Comparison of ENCODE assay signal across 1 cellular context in genomic region chr12:49344486-49345047, GRCh38.
TF ChIP-seq lines count a peak whose summit lies in the region.

No MANE protein-coding gene starts in this region.

TF ChIP-seq in SK-N-SH treated with all-trans-retinoic acid at 6 μM for 48 hours, 23 proteins besides CTCF, POLR2A, EP300 and RAD21 (continued from another document):
- no peak for TF ChIP-seq TCF4 (CRISPR knock-in tag; IDR thresholded peaks at IDR 0.05; ENCODE audit: borderline replicate concordance)
- TF ChIP-seq ARNTL (CRISPR knock-in tag; IDR thresholded peaks at IDR 0.05; ENCODE audit: borderline replicate concordance, low read depth), result no peak
